ENCODE assay signal across 12 cellular contexts in genomic region chr3:13008114-13008995, GRCh38.
DNase-seq lines count a peak whose midpoint lies in the region; ATAC-seq and FAIRE-seq lines count a peak whose summit lies in the region.
"Had no signal": no experiment of that assay in that cellular context is flagged by ENCODE, and none has a peak within 500 bp of the region (broad histone marks: within the 10 kb centered on the region; RNA-seq: fewer than 3 reads in every experiment).

No MANE protein-coding gene starts in this region.

- peak overlapping the region; percentile 28 for H4K91ac ChIP-seq in trophoblast cell (ENCODE audit: low read depth, low read length)

- H3K9me3 ChIP-seq in effector memory CD4-positive, alpha-beta T cell (ENCODE audit: control insufficient read depth, low read length), result no peaks in the 10 kb centered on the region
- no peaks in the 10 kb centered on the region for H3K9me3 ChIP-seq in trophoblast cell (ENCODE audit: insufficient read depth, low read depth, low read length)

- H3K36me3 ChIP-seq in effector memory CD4-positive, alpha-beta T cell (ENCODE audit: control insufficient read depth, insufficient read depth, low read length), result peaks cover 4% of the 10 kb centered on the region
- no peaks in the 10 kb centered on the region for H3K36me3 ChIP-seq in trophoblast cell (ENCODE audit: control insufficient read depth in 1 of 2, insufficient read depth in 2 of 2, low read length in 2 of 2)

- H3K4me2 ChIP-seq in trophoblast cell (ENCODE audit: low read length), result no peak overlapping the region

- no peak overlapping the region for H3K18ac ChIP-seq in trophoblast cell (ENCODE audit: low read length)

- H4K12ac ChIP-seq in trophoblast cell (ENCODE audit: low read depth, low read length), result no peak overlapping the region

- no peak for DNase-seq in T-helper 2 cell treated with Interferon-gamma antibody and Interleukin-4, amounts not matched to agents 5 μg/mL and 100 μg/mL, for 36 hours (ENCODE audit: low spot score)
- DNase-seq in T-helper 2 cell (no peak), OCI-M1 (lab: John Stamatoyannopoulos, UW) (peak; percentile 48), trophoblast cell (no peak), GM19239 (ENCODE audit: insufficient read length, low spot score) (no peak), NCI-H526 (lab: John Stamatoyannopoulos, UW) (no peak)
- no peak for DNase-seq in effector memory CD4-positive, alpha-beta T cell
- DNase-seq: 8988T, NCI-H187, NCI-H82 had no signal

- H3K4me3 Mint-ChIP-seq in T-helper 2 cell treated with Interferon-gamma antibody and Interleukin-4, amounts not matched to agents 5 μg/mL and 100 μg/mL, for 36 hours, result no peak overlapping the region
- H3K4me3 Mint-ChIP-seq: nephron had no signal

- ATAC-seq in GM19455 (IDR thresholded peaks at IDR 0.05; ENCODE audit: unreplicated experiment), result no peak

- H3K9ac ChIP-seq in trophoblast cell (ENCODE audit: low read length), result no peak overlapping the region

- peak overlapping the region; percentile 95 for H3K27ac ChIP-seq in effector memory CD4-positive, alpha-beta T cell (ENCODE audit: insufficient read depth, low read length, poor library complexity, severe bottlenecking)
- H3K27ac ChIP-seq in trophoblast cell (ENCODE audit: low read depth, low read length), result no peak overlapping the region

- no peak overlapping the region for H3K4me3 ChIP-seq in effector memory CD4-positive, alpha-beta T cell (ENCODE audit: insufficient read depth, low read depth, low read length, poor library complexity, severe bottlenecking)
- H3K4me3 ChIP-seq in trophoblast cell (ENCODE audit: low read depth, low read length), result no peak overlapping the region

- FAIRE-seq in GM19239 (lab: Jason Lieb, UNC), result no peak

- peaks cover 36% of the 10 kb centered on the region for H3K36me3 Mint-ChIP-seq in T-helper 2 cell treated with Interferon-gamma antibody and Interleukin-4, amounts not matched to agents 5 μg/mL and 100 μg/mL, for 36 hours (ENCODE audit: low read depth)

- H3K27me3 Mint-ChIP-seq in T-helper 2 cell treated with Interferon-gamma antibody and Interleukin-4, amounts not matched to agents 5 μg/mL and 100 μg/mL, for 36 hours (ENCODE audit: low read depth), result no peaks in the 10 kb centered on the region

- no peak overlapping the region for H4K8ac ChIP-seq in trophoblast cell (ENCODE audit: low read depth, low read length)

- H2AK5ac ChIP-seq in trophoblast cell (ENCODE audit: low read length), result peak overlapping the region; percentile 32

- no peaks in the 10 kb centered on the region for H3K79me2 ChIP-seq in trophoblast cell (ENCODE audit: control insufficient read depth, insufficient read depth, low read length, poor library complexity)

- H2BK120ac ChIP-seq in trophoblast cell (ENCODE audit: insufficient read depth, low read length, poor library complexity), result no peak overlapping the region

- H3K4me1 Mint-ChIP-seq in T-helper 2 cell treated with Interferon-gamma antibody and Interleukin-4, amounts not matched to agents 5 μg/mL and 100 μg/mL, for 36 hours (ENCODE audit: low read depth), result peaks cover 58% of the 10 kb centered on the region

- WGBS in trophoblast cell (ENCODE audit: extremely low coverage, insufficient coverage, insufficient read length), result no CpG with 5 or more reads among the region's 18 CpGs

- H3K27me3 ChIP-seq in effector memory CD4-positive, alpha-beta T cell (replicated peaks; ENCODE audit: control insufficient read depth, insufficient read depth, low read length, poor library complexity, severe bottlenecking), result no peaks in the 10 kb centered on the region
- H3K27me3 ChIP-seq in trophoblast cell (ENCODE audit: insufficient read depth, low read length), result no peaks in the 10 kb centered on the region

- H3K23ac ChIP-seq in trophoblast cell (ENCODE audit: low read length), result no peak overlapping the region

- H2BK12ac ChIP-seq in trophoblast cell (ENCODE audit: low read length), result peak overlapping the region; percentile 19

- peak overlapping the region; percentile 30 for H3K14ac ChIP-seq in trophoblast cell (ENCODE audit: low read length)

- H3K9me3 Mint-ChIP-seq in T-helper 2 cell treated with Interferon-gamma antibody and Interleukin-4, amounts not matched to agents 5 μg/mL and 100 μg/mL, for 36 hours, result no peaks in the 10 kb centered on the region
- H3K9me3 Mint-ChIP-seq: nephron had no signal

- H2AFZ ChIP-seq in trophoblast cell (ENCODE audit: insufficient read depth, low read length, poor library complexity), result no peak overlapping the region

- no peak overlapping the region for H3K4ac ChIP-seq in trophoblast cell (ENCODE audit: low read depth, low read length)

- H2BK5ac ChIP-seq in trophoblast cell (ENCODE audit: low read depth, low read length, poor library complexity), result no peak overlapping the region

- peaks cover 97% of the 10 kb centered on the region for H3K4me1 ChIP-seq in effector memory CD4-positive, alpha-beta T cell (ENCODE audit: control insufficient read depth, insufficient read depth, low read length, poor library complexity, severe bottlenecking)
- H3K4me1 ChIP-seq in trophoblast cell (ENCODE audit: control insufficient read depth in 1 of 2, insufficient read depth in 2 of 2, low read length in 2 of 2), result peaks cover 10 to 13% of the 10 kb centered on the region in 2 experiments

- H3K27ac Mint-ChIP-seq in T-helper 2 cell treated with Interferon-gamma antibody and Interleukin-4, amounts not matched to agents 5 μg/mL and 100 μg/mL, for 36 hours, result peak overlapping the region; percentile 89

- peaks cover 2% of the 10 kb centered on the region for H3K79me1 ChIP-seq in trophoblast cell (ENCODE audit: low read length)
